Comparison of ENCODE assay signal across 8 cellular contexts in the genomic region with DNA sequence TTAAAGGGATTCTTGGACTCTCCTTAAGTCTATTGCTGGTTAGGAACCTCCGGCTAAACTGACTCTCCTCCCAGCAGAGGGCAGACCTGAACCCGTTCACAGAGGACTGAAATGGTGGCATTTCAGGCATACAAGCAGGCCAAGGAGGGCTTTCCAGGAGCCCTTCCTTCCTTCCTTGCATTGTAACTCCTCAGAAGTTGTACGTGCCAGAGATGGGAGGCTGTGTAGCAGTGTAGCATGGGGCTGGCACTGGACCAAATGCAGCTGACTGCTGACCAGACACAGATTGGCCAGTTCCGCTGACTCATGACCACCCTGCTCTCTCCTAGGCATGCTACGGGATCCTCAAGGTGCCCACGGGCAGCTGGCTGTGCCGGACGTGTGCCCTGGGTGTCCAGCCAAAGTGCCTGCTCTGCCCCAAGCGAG. TPM values are rescaled to one million over a fixed set of nuclear protein-coding genes. Genes with fewer than 3 reads are reported as not detected.
A peak's percentile ranks its signal among the peaks of the same experiment; 100 is the strongest.
DNase-seq lines count a peak whose midpoint lies in the region; ATAC-seq, FAIRE-seq and TF ChIP-seq lines count a peak whose summit lies in the region.

No MANE protein-coding gene starts in this region.

- peaks cover 5% of the 10 kb centered on the region for H3K4me1 Mint-ChIP-seq in activated CD4-positive, alpha-beta memory T cell treated with anti-CD3 and anti-CD28 coated beads for 36 hours (ENCODE audit: low read depth)
- H3K4me1 Mint-ChIP-seq in activated CD4-positive, alpha-beta memory T cell treated with anti-CD3 and anti-CD28 coated beads, Interleukin-2, amount 10 ng/mL, durations not matched to agents 7 days and 5 days = peaks cover 2% of the 10 kb centered on the region

- H3K9me3 Mint-ChIP-seq in activated CD4-positive, alpha-beta memory T cell treated with anti-CD3 and anti-CD28 coated beads for 36 hours = no peaks in the 10 kb centered on the region
- no peaks in the 10 kb centered on the region for H3K9me3 Mint-ChIP-seq in activated CD4-positive, alpha-beta memory T cell treated with anti-CD3 and anti-CD28 coated beads, Interleukin-2, amount 10 ng/mL, durations not matched to agents 7 days and 5 days

- peak overlapping the region; percentile 55 for H3K27ac Mint-ChIP-seq in activated CD4-positive, alpha-beta memory T cell treated with anti-CD3 and anti-CD28 coated beads for 36 hours
- no peak overlapping the region for H3K27ac Mint-ChIP-seq in activated CD4-positive, alpha-beta memory T cell treated with anti-CD3 and anti-CD28 coated beads, Interleukin-2, amount 10 ng/mL, durations not matched to agents 7 days and 5 days

- no peak overlapping the region for H3K4me3 ChIP-seq in stomach

- ATAC-seq in foreskin keratinocyte (no peak), GM18909 (IDR thresholded peaks at IDR 0.05; ENCODE audit: poor library complexity, unreplicated experiment) (no peak)

- TF ChIP-seq POLR2A in stomach (IDR thresholded peaks at IDR 0.05) = no peak

- FAIRE-seq in RCC 7860 (lab: Jason Lieb, UNC) = peak; percentile 94
- no peak for FAIRE-seq in HTR-8/SVneo (lab: Jason Lieb, UNC)

- TF ChIP-seq CTCF in foreskin keratinocyte (conservative IDR thresholded peaks at IDR 0.05) = peak; percentile 44
- peak in 1 of 7 experiments; percentile 12 for TF ChIP-seq CTCF in stomach (IDR thresholded peaks at IDR 0.05)

- H3K27me3 Mint-ChIP-seq in activated CD4-positive, alpha-beta memory T cell treated with anti-CD3 and anti-CD28 coated beads for 36 hours = no peaks in the 10 kb centered on the region
- H3K27me3 Mint-ChIP-seq in activated CD4-positive, alpha-beta memory T cell treated with anti-CD3 and anti-CD28 coated beads, Interleukin-2, amount 10 ng/mL, durations not matched to agents 7 days and 5 days = no peaks in the 10 kb centered on the region

- POLR2A ChIA-PET in activated CD4-positive, alpha-beta memory T cell treated with anti-CD3 and anti-CD28 coated beads for 36 hours (lab: Charles Lee) = no interaction called here
- POLR2A ChIA-PET in activated CD4-positive, alpha-beta memory T cell treated with anti-CD3 and anti-CD28 coated beads, Interleukin-2, amount 10 ng/mL, durations not matched to agents 7 days and 5 days (lab: Charles Lee) = no interaction called here

- WGBS in stomach, 5 donors = 61 to 71% (median 69%) methylated on average over 8 to 9 of the region's 9 CpGs

- H3K36me3 Mint-ChIP-seq in activated CD4-positive, alpha-beta memory T cell treated with anti-CD3 and anti-CD28 coated beads for 36 hours = peaks cover 38% of the 10 kb centered on the region
- H3K36me3 Mint-ChIP-seq in activated CD4-positive, alpha-beta memory T cell treated with anti-CD3 and anti-CD28 coated beads, Interleukin-2, amount 10 ng/mL, durations not matched to agents 7 days and 5 days (ENCODE audit: low read depth) = peaks cover 50% of the 10 kb centered on the region

- CTCF ChIA-PET in activated CD4-positive, alpha-beta memory T cell treated with anti-CD3 and anti-CD28 coated beads for 36 hours (lab: Charles Lee) = interaction anchor here (1.0 to 2.6 kb wide), 2 partner anchors 25 to 35 kb away, joined by 3 to 7 read pairs; no protein-coding TSS in a partner anchor
- CTCF ChIA-PET in activated CD4-positive, alpha-beta memory T cell treated with anti-CD3 and anti-CD28 coated beads, Interleukin-2, amount 10 ng/mL, durations not matched to agents 7 days and 5 days (lab: Charles Lee) = no interaction called here

- intact Hi-C loops in activated CD4-positive, alpha-beta memory T cell treated with anti-CD3 and anti-CD28 coated beads for 36 hours (cut with micrococcal nuclease) = no loop called here
- intact Hi-C loops in stomach (cut with DNase I; ENCODE audit: low total_unique reads) = no loop called here

- no peak for TF ChIP-seq EP300 in stomach (IDR thresholded peaks at IDR 0.05)

- H3K36me3 ChIP-seq in stomach = peaks cover 85 to 86% (median 86%) of the 10 kb centered on the region in 4 donors

- H3K27me3 ChIP-seq in foreskin keratinocyte (no peaks in the 10 kb centered on the region), stomach (no peaks in the 10 kb centered on the region)

- DNase-seq in activated CD4-positive, alpha-beta memory T cell treated with anti-CD3 and anti-CD28 coated beads for 36 hours = no peak
- DNase-seq in activated CD4-positive, alpha-beta memory T cell treated with anti-CD3 and anti-CD28 coated beads, Interleukin-2, amount 10 ng/mL, durations not matched to agents 7 days and 5 days = no peak
- DNase-seq in RCC 7860 (ENCODE audit: low spot score) (peak; percentile 95), foreskin keratinocyte (no peak), stomach (peak; percentile 49), NAMALWA (ENCODE audit: low spot score) (no peak), HTR-8/SVneo (ENCODE audit: insufficient read length, low spot score) (no peak)

- no peak overlapping the region for H3K27ac ChIP-seq in foreskin keratinocyte
- H3K27ac ChIP-seq in stomach = no peak overlapping the region

- H3K4me3 Mint-ChIP-seq in activated CD4-positive, alpha-beta memory T cell treated with anti-CD3 and anti-CD28 coated beads for 36 hours = no peak overlapping the region
- no peak overlapping the region for H3K4me3 Mint-ChIP-seq in activated CD4-positive, alpha-beta memory T cell treated with anti-CD3 and anti-CD28 coated beads, Interleukin-2, amount 10 ng/mL, durations not matched to agents 7 days and 5 days

- no peaks in the 10 kb centered on the region for H3K9me3 ChIP-seq in stomach

- H3K4me1 ChIP-seq in foreskin keratinocyte (no peaks in the 10 kb centered on the region), stomach (peaks cover 8 to 26% (median 13%) of the 10 kb centered on the region in 4 donors)

RNA-seq across cellular contexts. Expression of gene JADE2, which starts 36.4 kb away (rescaled TPM):
- total RNA-seq in activated CD4-positive, alpha-beta memory T cell treated with anti-CD3 and anti-CD28 coated beads for 36 hours = 10 to 100 TPM; 79.4 to 81.6 TPM
- 10 to 100 TPM; 72.7 to 73.5 TPM for total RNA-seq in activated CD4-positive, alpha-beta memory T cell treated with anti-CD3 and anti-CD28 coated beads, Interleukin-2, amount 10 ng/mL, durations not matched to agents 7 days and 5 days
- 31.7 and 34.0 TPM in 2 replicates for total RNA-seq in foreskin keratinocyte
- 10.1 and 11.7 TPM in 2 replicates for polyA plus RNA-seq in foreskin keratinocyte
- 100 to 1,000 TPM in 1 of 5 donors, 10 to 100 TPM in 4; 16.7 to 109 (median 47.3) TPM for total RNA-seq in stomach
- 10 to 100 TPM in 1 of 3 donors, 1 to 10 TPM in 2; 6.2 to 13.0 (median 6.6) TPM for polyA plus RNA-seq in stomach

Comparison
In these comparisons a context has a peak if more than half of its experiments do, and no peak if none do; other contexts are left out.
1. DNase-seq: peak in RCC 7860 (single experiment) and stomach (single experiment); none in activated CD4-positive, alpha-beta memory T cell treated with anti-CD3 and anti-CD28 coated beads for 36 hours (single experiment), activated CD4-positive, alpha-beta memory T cell treated with anti-CD3 and anti-CD28 coated beads, Interleukin-2, amount 10 ng/mL, durations not matched to agents 7 days and 5 days (single experiment), foreskin keratinocyte (0 of 2), NAMALWA (single experiment) and HTR-8/SVneo (single experiment).